In genomic region chr16:11848842-11849241, GRCh38 we compare ENCODE assay signal across 11 cellular contexts. TPM values are rescaled to one million over a fixed set of nuclear protein-coding genes. Genes with fewer than 3 reads are reported as not detected.
DNase-seq lines count a peak whose midpoint lies in the region; ATAC-seq and TF ChIP-seq lines count a peak whose summit lies in the region.
"Had no signal": no experiment of that assay in that cellular context is flagged by ENCODE, and none has a peak within 500 bp of the region (broad histone marks: within the 10 kb centered on the region; RNA-seq: fewer than 3 reads in every experiment).

No MANE protein-coding gene starts in this region.

- no peaks in the 10 kb centered on the region for H3K27me3 Mint-ChIP-seq in activated CD8-positive, alpha-beta T cell treated with anti-CD3 and anti-CD28 coated beads, Interleukin-2, amount 10 ng/mL, durations not matched to agents 7 days and 5 days (ENCODE audit: low read depth)

- peaks cover 52% of the 10 kb centered on the region for H3K36me3 Mint-ChIP-seq in activated CD8-positive, alpha-beta T cell treated with anti-CD3 and anti-CD28 coated beads, Interleukin-2, amount 10 ng/mL, durations not matched to agents 7 days and 5 days (ENCODE audit: low read depth)

- TF ChIP-seq CTCF in HCT116 (IDR thresholded peaks at IDR 0.05 in 2 of 3, conservative IDR thresholded peaks at IDR 0.05 in 1 of 3; ENCODE audit: borderline replicate concordance in 1 of 3, insufficient read depth in 1 of 3, low read depth in 2 of 3, low read length in 2 of 3), result no peak
- no peak for TF ChIP-seq CTCF in foreskin fibroblast (IDR thresholded peaks at IDR 0.05; ENCODE audit: low read depth, low read length)

- H3K9me3 ChIP-seq in BLaER1 treated with 17β-estradiol and CSF1 and Interleukin-3, amounts not matched to agents 10 nM and 100 nM (replicated peaks in 1 of 11), result no peaks in the 10 kb centered on the region
- H3K9me3 ChIP-seq in HCT116 (ENCODE audit: control insufficient read depth in 1 of 2, insufficient read depth in 1 of 2, low read depth in 1 of 2, low read length in 2 of 2) (no peaks in the 10 kb centered on the region), SJCRH30 (replicated peaks) (no peaks in the 10 kb centered on the region)
- H3K9me3 ChIP-seq: upper lobe of left lung had no signal

- peak overlapping the region; percentile 37 to 95 (median 84) for H3K4me2 ChIP-seq in BLaER1 treated with 17β-estradiol and CSF1 and Interleukin-3, amounts not matched to agents 10 nM and 100 nM
- H3K4me2 ChIP-seq in HCT116 (ENCODE audit: low read length), result peak overlapping the region; percentile 6; the same call in 1 of the 2 replicates

- no peaks in the 10 kb centered on the region for H3K9me2 ChIP-seq in HCT116 (ENCODE audit: insufficient read depth)

- peak overlapping the region in 9 of 11 experiments; percentile 4 to 93 (median 63); a peak in 8 of 22 replicates for H3K9ac ChIP-seq in BLaER1 treated with 17β-estradiol and CSF1 and Interleukin-3, amounts not matched to agents 10 nM and 100 nM
- no peak overlapping the region for H3K9ac ChIP-seq in HCT116 (ENCODE audit: low read length)

- H3K79me2 ChIP-seq in HCT116 (ENCODE audit: insufficient read depth, low read length), result peaks cover 96% of the 10 kb centered on the region

- TF ChIP-seq POLR2A in HCT116 (IDR thresholded peaks at IDR 0.05; ENCODE audit: borderline replicate concordance, extremely low read depth, insufficient read depth, insufficient read length) (no peak), GM18505 (IDR thresholded peaks at IDR 0.05; ENCODE audit: borderline replicate concordance, extremely low read depth, insufficient read depth, insufficient read length) (no peak)

- H3K4me3 ChIP-seq in BLaER1 treated with 17β-estradiol and CSF1 and Interleukin-3, amounts not matched to agents 10 nM and 100 nM, result peak overlapping the region in 3 of 10 experiments; percentile 79 to 98 (median 80); a peak in 2 of 20 replicates
- H3K4me3 ChIP-seq in HCT116 (replicated peaks in 1 of 2; ENCODE audit: low read depth in 1 of 2, low read length in 2 of 2), result no peak overlapping the region
- no peak overlapping the region for H3K4me3 ChIP-seq in foreskin fibroblast (ENCODE audit: low read depth in 1 of 2, low read length in 2 of 2)
- no peak overlapping the region for H3K4me3 ChIP-seq in SJCRH30
- H3K4me3 ChIP-seq: upper lobe of left lung had no signal

- no peak overlapping the region for H3K27ac ChIP-seq in BLaER1 treated with 17β-estradiol and CSF1 and Interleukin-3, amounts not matched to agents 10 nM and 100 nM
- no peak overlapping the region for H3K27ac ChIP-seq in HCT116 (ENCODE audit: low read depth, low read length)
- no peak overlapping the region for H3K27ac ChIP-seq in SJCRH30
- H3K27ac ChIP-seq: upper lobe of left lung had no signal

- no peaks in the 10 kb centered on the region for H3K9me3 Mint-ChIP-seq in activated CD8-positive, alpha-beta T cell treated with anti-CD3 and anti-CD28 coated beads, Interleukin-2, amount 10 ng/mL, durations not matched to agents 7 days and 5 days (ENCODE audit: insufficient read depth)

- H3K4me1 Mint-ChIP-seq in activated CD8-positive, alpha-beta T cell treated with anti-CD3 and anti-CD28 coated beads, Interleukin-2, amount 10 ng/mL, durations not matched to agents 7 days and 5 days (ENCODE audit: low read depth), result peaks cover 26% of the 10 kb centered on the region

- H3K4me3 Mint-ChIP-seq in activated CD8-positive, alpha-beta T cell treated with anti-CD3 and anti-CD28 coated beads, Interleukin-2, amount 10 ng/mL, durations not matched to agents 7 days and 5 days, result peak overlapping the region; percentile 36

- peaks cover 35 to 77% (median 67%) of the 10 kb centered on the region in 11 experiments; a peak in 21 of 22 replicates for H4K20me1 ChIP-seq in BLaER1 treated with 17β-estradiol and CSF1 and Interleukin-3, amounts not matched to agents 10 nM and 100 nM
- H4K20me1 ChIP-seq in HCT116 (ENCODE audit: insufficient read depth), result peaks cover 14% of the 10 kb centered on the region; the same call in 1 of the 2 replicates

- H3K4me1 ChIP-seq in BLaER1 treated with 17β-estradiol and CSF1 and Interleukin-3, amounts not matched to agents 10 nM and 100 nM, result peaks cover 33 to 41% (median 38%) of the 10 kb centered on the region in 10 experiments
- H3K4me1 ChIP-seq in HCT116 (ENCODE audit: control insufficient read depth in 1 of 2, insufficient read depth in 2 of 2, low read length in 2 of 2) (peaks cover 8 to 22% of the 10 kb centered on the region in 2 experiments; a peak in 3 of 4 replicates), SJCRH30 (0 out of 2 replicates have a peak, but pooled peaks cover 4% of the 10 kb centered on the region)

- no TSS peak for BruUV-seq in HCT116 (replicated peaks; lab: Mats Ljungman, UMichigan)

- CTCF ChIA-PET in HCT116 (lab: Charles Lee), result no interaction called here
- CTCF ChIA-PET in activated CD8-positive, alpha-beta T cell treated with anti-CD3 and anti-CD28 coated beads, Interleukin-2, amount 10 ng/mL, durations not matched to agents 7 days and 5 days (lab: Charles Lee), result interaction anchor here (0.6 kb wide), 1 partner anchor 51 kb away, joined by 3 read pairs; the partner anchor contains the start of gene ZC3H7A

- RAD21 ChIA-PET in HCT116 (lab: Charles Lee; ENCODE audit: low non-redundant PET in 1 of 2, low total read pairs in 2 of 2, uncharacterized antibody in 2 of 2, unreplicated experiment in 2 of 2), result no interaction called here

- ATAC-seq in HCT116 (no peak), GM21515 (IDR thresholded peaks at IDR 0.05; ENCODE audit: unreplicated experiment) (no peak), GM21526 (IDR thresholded peaks at IDR 0.05; ENCODE audit: low FRiP score, unreplicated experiment) (no peak), GM18505 (IDR thresholded peaks at IDR 0.05; ENCODE audit: unreplicated experiment) (no peak)
- ATAC-seq in activated CD8-positive, alpha-beta T cell treated with anti-CD3 and anti-CD28 coated beads, Interleukin-2, amount 10 ng/mL, durations not matched to agents 7 days and 5 days, result no peak

- no peak overlapping the region for H3K27ac Mint-ChIP-seq in activated CD8-positive, alpha-beta T cell treated with anti-CD3 and anti-CD28 coated beads, Interleukin-2, amount 10 ng/mL, durations not matched to agents 7 days and 5 days

- intact Hi-C loops in HCT116 (cut with micrococcal nuclease), result no loop called here

- TF ChIP-seq RAD21 in HCT116 (IDR thresholded peaks at IDR 0.05; ENCODE audit: low read depth), result no peak

- POLR2A ChIA-PET in HCT116 (lab: Charles Lee), result no interaction called here
- POLR2A ChIA-PET in activated CD8-positive, alpha-beta T cell treated with anti-CD3 and anti-CD28 coated beads, Interleukin-2, amount 10 ng/mL, durations not matched to agents 7 days and 5 days (lab: Charles Lee), result interaction anchor here (1.0 to 1.4 kb wide), 2 partner anchors 53 to 106 kb away, joined by 3 read pairs; partner anchors contain the start of gene TXNDC11

- DNase-seq in HCT116 (ENCODE audit: low read depth, low spot score) (no peak), foreskin fibroblast (peak; percentile 74 to 77), SJCRH30 (no peak)
- no peak for DNase-seq in activated CD8-positive, alpha-beta T cell treated with anti-CD3 and anti-CD28 coated beads, Interleukin-2, amount 10 ng/mL, durations not matched to agents 7 days and 5 days
- DNase-seq: NCI-H1436; NK-92 treated with Interleukin-12 subunit alpha and Interleukin-12 subunit beta, amount 100 ng/mL, for 24 hours; upper lobe of left lung had no signal

- no peaks in the 10 kb centered on the region for H3K27me3 ChIP-seq in BLaER1 treated with 17β-estradiol and CSF1 and Interleukin-3, amounts not matched to agents 10 nM and 100 nM
- H3K27me3 ChIP-seq in HCT116 (ENCODE audit: insufficient read depth, low read length) (no peaks in the 10 kb centered on the region), SJCRH30 (no peaks in the 10 kb centered on the region)
- H3K27me3 ChIP-seq: upper lobe of left lung had no signal

- no peak overlapping the region for H2AFZ ChIP-seq in HCT116 (ENCODE audit: low read depth, low read length, poor library complexity, severe bottlenecking)

- peaks cover 62 to 71% (median 65%) of the 10 kb centered on the region in 11 experiments for H3K36me3 ChIP-seq in BLaER1 treated with 17β-estradiol and CSF1 and Interleukin-3, amounts not matched to agents 10 nM and 100 nM
- H3K36me3 ChIP-seq in HCT116 (ENCODE audit: control insufficient read depth in 1 of 2, insufficient read depth in 2 of 2, low read length in 2 of 2) (peaks cover 52 to 60% of the 10 kb centered on the region in 2 experiments), SJCRH30 (peaks cover 57% of the 10 kb centered on the region)

TF ChIP-seq in HCT116, 20 proteins besides CTCF, POLR2A, EP300 and RAD21 (continues in another document):
- TF ChIP-seq SRF (IDR thresholded peaks at IDR 0.05; ENCODE audit: low read depth), result no peak
- TF ChIP-seq SIN3A (IDR thresholded peaks at IDR 0.05; ENCODE audit: low read depth), result no peak
- no peak for TF ChIP-seq EGR1 (IDR thresholded peaks at IDR 0.05; ENCODE audit: low read depth)
- no peak for TF ChIP-seq TCF7L2 (IDR thresholded peaks at IDR 0.05; ENCODE audit: borderline replicate concordance, extremely low read depth, insufficient read depth, insufficient read length)
- TF ChIP-seq ATF3 (IDR thresholded peaks at IDR 0.05), result no peak

RNA-seq across cellular contexts. Expression of gene RSL1D1, which starts 2.5 kb away (rescaled TPM):
- 291 TPM for total RNA-seq in HCT116 (2021; ENCODE audit: unreplicated experiment)
- 55.7 and 73.4 TPM in 2 replicates for polyA plus RNA-seq in HCT116 (2012)
- total RNA-seq in activated CD8-positive, alpha-beta T cell treated with anti-CD3 and anti-CD28 coated beads, Interleukin-2, amount 10 ng/mL, durations not matched to agents 7 days and 5 days, result 100 to 1,000 TPM; 156 to 158 TPM
- 297 and 349 TPM in 2 replicates for total RNA-seq in SJCRH30 (2014; rRNA removed; shearing (Covaris generic))

RNA-seq across cellular contexts. Expression of gene ZC3H7A, which starts 51.8 kb away (rescaled TPM):
- 33.4 TPM for total RNA-seq in HCT116 (2021; ENCODE audit: unreplicated experiment)
- 14.8 and 15.7 TPM in 2 replicates for polyA plus RNA-seq in HCT116 (2012)
- total RNA-seq in activated CD8-positive, alpha-beta T cell treated with anti-CD3 and anti-CD28 coated beads, Interleukin-2, amount 10 ng/mL, durations not matched to agents 7 days and 5 days, result 10 to 100 TPM; 58.9 TPM
- total RNA-seq in SJCRH30 (2014; rRNA removed; shearing (Covaris generic)), result 31.6 and 32.0 TPM in 2 replicates

Comparison
In these comparisons a context has a peak if more than half of its experiments do, and no peak if none do; other contexts are left out.
1. DNase-seq: peak in foreskin fibroblast (2 of 2); none in HCT116 (single experiment), activated CD8-positive, alpha-beta T cell treated with anti-CD3 and anti-CD28 coated beads, Interleukin-2, amount 10 ng/mL, durations not matched to agents 7 days and 5 days (single experiment) and SJCRH30 (0 of 2).